ENCODE assay signal across 1 cellular context in genomic region chr7:131190146-131190545, GRCh38.
TF ChIP-seq lines count a peak whose summit lies in the region.

No MANE protein-coding gene starts in this region.

TF ChIP-seq in A549, 52 proteins besides CTCF, POLR2A, EP300 and RAD21 (continued from another document):
- TF ChIP-seq HMGXB4 (CRISPR knock-in tag; IDR thresholded peaks at IDR 0.05; ENCODE audit: borderline replicate concordance) (no peak), ZNF302 (CRISPR knock-in tag; IDR thresholded peaks at IDR 0.05) (no peak), ZC3H11A (IDR thresholded peaks at IDR 0.05) (no peak), MAZ (IDR thresholded peaks at IDR 0.05; ENCODE audit: borderline replicate concordance, low read depth, low read length) (no peak), JUNB (IDR thresholded peaks at IDR 0.05) (no peak), RNF2 (IDR thresholded peaks at IDR 0.05; ENCODE audit: borderline replicate concordance, low read depth) (no peak), CHD2 (IDR thresholded peaks at IDR 0.05; ENCODE audit: low read length, partially characterized antibody) (no peak), HOXB5 (CRISPR knock-in tag; IDR thresholded peaks at IDR 0.05) (0 out of 2 replicates have a peak, but pooled peaks have one; percentile 63), ATOH8 (CRISPR knock-in tag; IDR thresholded peaks at IDR 0.05; ENCODE audit: low read depth) (0 out of 2 replicates have a peak, but pooled peaks have one; percentile 16), HDAC2 (IDR thresholded peaks at IDR 0.05) (no peak), EHMT2 (IDR thresholded peaks at IDR 0.05; ENCODE audit: low read depth) (no peak), JUN (IDR thresholded peaks at IDR 0.05) (0 out of 5 replicates have a peak, but pooled peaks of 1 of the 2 experiments have one; percentile 40), POLR2AphosphoS2 (conservative IDR thresholded peaks at IDR 0.05; ENCODE audit: low read length) (no peak), E2F6 (IDR thresholded peaks at IDR 0.05; ENCODE audit: borderline replicate concordance, low read depth) (no peak), MAX (IDR thresholded peaks at IDR 0.05) (0 out of 2 replicates have a peak, but pooled peaks have one; percentile 25), PBX3 (IDR thresholded peaks at IDR 0.05) (no peak), RARB (CRISPR knock-in tag; IDR thresholded peaks at IDR 0.05) (no peak), ELK1 (IDR thresholded peaks at IDR 0.05; ENCODE audit: low read depth, low read length) (no peak), BHLHE40 (IDR thresholded peaks at IDR 0.05; ENCODE audit: low read depth, low read length) (no peak), NFE2L2 (conservative IDR thresholded peaks at IDR 0.05; ENCODE audit: low read length) (no peak)
TF ChIP-seq in A549: peak in this region for 9.
